23 cellular contexts compared by ENCODE assay signal in the genomic region with DNA sequence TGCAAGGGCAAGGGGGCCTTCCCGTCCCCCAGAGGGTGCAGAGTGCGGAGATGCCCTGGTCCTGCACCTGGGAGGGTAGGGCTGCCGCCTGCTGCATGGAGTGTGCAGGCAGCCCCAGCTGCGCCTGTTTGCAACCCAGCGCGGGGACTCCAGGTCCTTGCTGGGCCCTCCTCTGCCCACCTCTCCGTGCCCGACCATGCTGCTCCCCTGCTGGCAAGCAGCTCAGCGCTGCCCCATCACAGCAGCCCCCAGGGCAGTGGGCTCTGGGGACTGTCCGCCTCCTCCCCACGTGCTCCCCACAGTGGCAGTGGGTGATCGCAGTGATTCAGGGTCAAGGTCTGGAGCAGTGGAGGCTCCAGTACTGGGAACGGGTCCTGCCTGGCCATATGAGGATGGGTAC. TPM values are rescaled to one million over a fixed set of nuclear protein-coding genes. Genes with fewer than 3 reads are reported as not detected.
A peak's percentile ranks its signal among the peaks of the same experiment; 100 is the strongest.
DNase-seq lines count a peak whose midpoint lies in the region; ATAC-seq and TF ChIP-seq lines count a peak whose summit lies in the region.
"Had no signal": no experiment of that assay in that cellular context is flagged by ENCODE, and none has a peak within 500 bp of the region (broad histone marks: within the 10 kb centered on the region; RNA-seq: fewer than 3 reads in every experiment).

No MANE protein-coding gene starts in this region.

- H3K9ac ChIP-seq in IMR-90 (ENCODE audit: low read depth, low read length), result no peak overlapping the region
- H3K9ac ChIP-seq: GM23248 had no signal

- CTCF ChIA-PET in IMR-90 (lab: Yijun Ruan, JAX), result no interaction called here

- in situ Hi-C loops in IMR-90 (cut with MboI; ENCODE audit: low sequenced_read_pairs), result no loop called here

- no peak overlapping the region for H2AK5ac ChIP-seq in IMR-90 (ENCODE audit: low read depth, low read length)

- no TSS peak for BruUV-seq in IMR-90 (replicated peaks; lab: Mats Ljungman, UMichigan)

- H2BK15ac ChIP-seq in IMR-90 (ENCODE audit: low read depth, low read length), result no peak overlapping the region

- peaks cover 7% of the 10 kb centered on the region; the same call in 1 of the 2 replicates for H3K36me3 ChIP-seq in IMR-90 (ENCODE audit: control insufficient read depth, insufficient read depth, low read length)

- no peak for TF ChIP-seq RAD21 in IMR-90 (IDR thresholded peaks at IDR 0.05; ENCODE audit: low read length)

- H3K56ac ChIP-seq in IMR-90 (ENCODE audit: extremely low read depth, insufficient read depth, low read length), result no peak overlapping the region

- no peaks in the 10 kb centered on the region for H3K9me3 Mint-ChIP-seq in activated T-cell treated with anti-CD3 and anti-CD28 coated beads, Interleukin-2, amount 50 U/mL, for 24 hours
- H3K9me3 Mint-ChIP-seq in stimulated activated memory B cell treated with anti-CD40 and anti-IgM and Interleukin-4, amounts not matched to agents 10 μg/mL and 1 μg/mL and 100 μg/mL, for 72 hours, result no peaks in the 10 kb centered on the region
- H3K9me3 Mint-ChIP-seq in glutamatergic neuron (ENCODE audit: unreplicated experiment), result peaks cover 2% of the 10 kb centered on the region

- no peak overlapping the region for H3K4me3 ChIP-seq in IMR-90 (ENCODE audit: insufficient read depth, low read depth, low read length)
- H3K4me3 ChIP-seq: GM23248, SK-N-MC had no signal

- peaks cover 48% of the 10 kb centered on the region for H3K4me1 Mint-ChIP-seq in activated T-cell treated with anti-CD3 and anti-CD28 coated beads, Interleukin-2, amount 50 U/mL, for 24 hours (ENCODE audit: low read depth)
- peaks cover 38% of the 10 kb centered on the region for H3K4me1 Mint-ChIP-seq in stimulated activated memory B cell treated with anti-CD40 and anti-IgM and Interleukin-4, amounts not matched to agents 10 μg/mL and 1 μg/mL and 100 μg/mL, for 72 hours
- peaks cover 6% of the 10 kb centered on the region for H3K4me1 Mint-ChIP-seq in glutamatergic neuron (ENCODE audit: low read depth, unreplicated experiment)

- DNase-seq in activated T-cell treated with anti-CD3 and anti-CD28 coated beads, Interleukin-2, amount 50 U/mL, for 24 hours, result no peak
- DNase-seq in activated T-cell treated with anti-CD3 and anti-CD28 coated beads for 4 hours (no peak), IMR-90 (no peak), erythroblast (lab: John Stamatoyannopoulos, UW) (no peak), Right ventricle myocardium inferior (ENCODE audit: missing footprints) (no peak), glutamatergic neuron (no peak)
- no peak for DNase-seq in effector CD4-positive, alpha-beta T cell
- DNase-seq: ACHN, DMS53, GDM1, GM23248, NCI-H1417, NCI-H1694 treated with DMSO at 0.1 percent for 48 hours, NCI-H446 treated with DMSO at 0.1 percent for 48 hours, NCI-H526 treated with DMSO at 0.1 percent for 48 hours, OCI-M1, SHP77 treated with DMSO at 0.1 percent for 48 hours, SW 1271 had no signal

- H3K79me1 ChIP-seq in IMR-90 (ENCODE audit: low read depth in 1 of 2, low read length in 2 of 2), result peaks cover 11 to 36% of the 10 kb centered on the region in 2 experiments

- H3K18ac ChIP-seq in IMR-90 (ENCODE audit: low read depth, low read length), result no peak overlapping the region

- no peaks in the 10 kb centered on the region for H3K27me3 Mint-ChIP-seq in activated T-cell treated with anti-CD3 and anti-CD28 coated beads, Interleukin-2, amount 50 U/mL, for 24 hours
- H3K27me3 Mint-ChIP-seq in stimulated activated memory B cell treated with anti-CD40 and anti-IgM and Interleukin-4, amounts not matched to agents 10 μg/mL and 1 μg/mL and 100 μg/mL, for 72 hours, result no peaks in the 10 kb centered on the region
- H3K27me3 Mint-ChIP-seq in glutamatergic neuron (ENCODE audit: unreplicated experiment), result peaks cover 6% of the 10 kb centered on the region

- H2BK120ac ChIP-seq in IMR-90 (ENCODE audit: low read depth, low read length), result no peak overlapping the region

- H3K27ac ChIP-seq in IMR-90 (ENCODE audit: insufficient read depth, low read length), result no peak overlapping the region
- H3K27ac ChIP-seq: 22Rv1, C4-2B, GM23248, SK-N-MC had no signal

- no peak for ATAC-seq in IMR-90 (ENCODE audit: low read depth)
- no peak for ATAC-seq in stimulated activated memory B cell treated with anti-CD40 and anti-IgM and Interleukin-4, amounts not matched to agents 10 μg/mL and 1 μg/mL and 100 μg/mL, for 72 hours
- no peak for ATAC-seq in Right ventricle myocardium inferior
- ATAC-seq: HCT116 had no signal

- H3K4ac ChIP-seq in IMR-90 (ENCODE audit: low read depth, low read length), result no peak overlapping the region

- H3K14ac ChIP-seq in IMR-90 (replicated peaks; ENCODE audit: low read depth, low read length), result no peak overlapping the region

- dilution Hi-C loops in IMR-90 (cut with HindIII; ENCODE audit: low sequenced_read_pairs, unreplicated experiment), result no loop called here

- H3K4me3 Mint-ChIP-seq in activated T-cell treated with anti-CD3 and anti-CD28 coated beads, Interleukin-2, amount 50 U/mL, for 24 hours, result no peak overlapping the region
- H3K4me3 Mint-ChIP-seq in stimulated activated memory B cell treated with anti-CD40 and anti-IgM and Interleukin-4, amounts not matched to agents 10 μg/mL and 1 μg/mL and 100 μg/mL, for 72 hours, result no peak overlapping the region
- H3K4me3 Mint-ChIP-seq in glutamatergic neuron (ENCODE audit: unreplicated experiment), result no peak overlapping the region

- WGBS in IMR-90 (ENCODE audit: extremely low coverage in 2 of 2, insufficient read length in 1 of 2), 2 experiments, result 98% methylated on average over 8 of the region's 13 CpGs; no CpG with 5 or more reads in 1 of the 2 experiments

- H4K8ac ChIP-seq in IMR-90 (ENCODE audit: low read depth in 2 of 2, low read length in 2 of 2), result no peak overlapping the region

- TF ChIP-seq CTCF in IMR-90 (conservative IDR thresholded peaks at IDR 0.05; ENCODE audit: low read depth, low read length), result no peak
- TF ChIP-seq CTCF in glutamatergic neuron (IDR thresholded peaks at IDR 0.05; ENCODE audit: partially characterized antibody, unreplicated experiment), result no peak

- intact Hi-C loops in IMR-90 (cut with micrococcal nuclease), result no loop called here
- intact Hi-C loops in Right ventricle myocardium inferior (cut with DNase I), result no loop called here

- no peak overlapping the region for H2BK20ac ChIP-seq in IMR-90 (ENCODE audit: low read depth, low read length)

- peaks cover 40% of the 10 kb centered on the region for H3K36me3 Mint-ChIP-seq in activated T-cell treated with anti-CD3 and anti-CD28 coated beads, Interleukin-2, amount 50 U/mL, for 24 hours (ENCODE audit: low read depth)
- peaks cover 14% of the 10 kb centered on the region for H3K36me3 Mint-ChIP-seq in stimulated activated memory B cell treated with anti-CD40 and anti-IgM and Interleukin-4, amounts not matched to agents 10 μg/mL and 1 μg/mL and 100 μg/mL, for 72 hours
- H3K36me3 Mint-ChIP-seq in glutamatergic neuron (ENCODE audit: unreplicated experiment), result no peaks in the 10 kb centered on the region

- no peak overlapping the region for H4K91ac ChIP-seq in IMR-90 (ENCODE audit: insufficient read depth, low read depth, low read length)

- no peak overlapping the region for H3K4me2 ChIP-seq in IMR-90 (ENCODE audit: low read depth, low read length)

- H3K9me3 ChIP-seq in IMR-90 (ENCODE audit: control insufficient read depth, insufficient read depth, low read length), result no peaks in the 10 kb centered on the region

- peaks cover 4% of the 10 kb centered on the region; the same call in 1 of the 2 replicates for H4K20me1 ChIP-seq in IMR-90 (ENCODE audit: insufficient read depth, low read length)

- H3K9me1 ChIP-seq in IMR-90 (ENCODE audit: insufficient read depth, low read length), result peaks cover 5% of the 10 kb centered on the region; the same call in 1 of the 2 replicates

- H2BK5ac ChIP-seq in IMR-90 (ENCODE audit: low read depth, low read length, poor library complexity, severe bottlenecking), result no peak overlapping the region

- peak overlapping the region; percentile 47 for H3K27ac Mint-ChIP-seq in activated T-cell treated with anti-CD3 and anti-CD28 coated beads, Interleukin-2, amount 50 U/mL, for 24 hours
- peak overlapping the region; percentile 58 for H3K27ac Mint-ChIP-seq in stimulated activated memory B cell treated with anti-CD40 and anti-IgM and Interleukin-4, amounts not matched to agents 10 μg/mL and 1 μg/mL and 100 μg/mL, for 72 hours
- H3K27ac Mint-ChIP-seq in glutamatergic neuron (ENCODE audit: unreplicated experiment), result no peak overlapping the region

- H3K27me3 ChIP-seq in IMR-90 (ENCODE audit: control insufficient read depth, insufficient read depth, low read length), result no peaks in the 10 kb centered on the region

- no peak overlapping the region for H4K5ac ChIP-seq in IMR-90 (ENCODE audit: low read depth, low read length)

- no peak overlapping the region for H3K23ac ChIP-seq in IMR-90 (ENCODE audit: low read depth, low read length)

- no peak overlapping the region for H2AK9ac ChIP-seq in IMR-90 (replicated peaks; ENCODE audit: low read depth, low read length, poor library complexity)

- peaks cover 3% of the 10 kb centered on the region; the same call in 1 of the 2 replicates for H3K4me1 ChIP-seq in IMR-90 (ENCODE audit: control insufficient read depth, insufficient read depth, low read length)

- TF ChIP-seq POLR2A in IMR-90 (IDR thresholded peaks at IDR 0.05; ENCODE audit: low read depth, low read length), result no peak
- TF ChIP-seq POLR2A in erythroblast (IDR thresholded peaks at IDR 0.05; ENCODE audit: low read length), result peak; percentile 24

- POLR2A ChIA-PET in IMR-90 (lab: Charles Lee; ENCODE audit: unreplicated experiment), result no interaction called here

- H2AFZ ChIP-seq in IMR-90 (replicated peaks; ENCODE audit: low read length, poor library complexity), result peak overlapping the region; percentile 43
- H2AFZ ChIP-seq: GM23248 had no signal

TF ChIP-seq in IMR-90, 13 proteins besides CTCF, POLR2A, EP300 and RAD21:
- TF ChIP-seq CEBPB (IDR thresholded peaks at IDR 0.05; ENCODE audit: low read depth, low read length), result no peak
- TF ChIP-seq, protein P1, sequence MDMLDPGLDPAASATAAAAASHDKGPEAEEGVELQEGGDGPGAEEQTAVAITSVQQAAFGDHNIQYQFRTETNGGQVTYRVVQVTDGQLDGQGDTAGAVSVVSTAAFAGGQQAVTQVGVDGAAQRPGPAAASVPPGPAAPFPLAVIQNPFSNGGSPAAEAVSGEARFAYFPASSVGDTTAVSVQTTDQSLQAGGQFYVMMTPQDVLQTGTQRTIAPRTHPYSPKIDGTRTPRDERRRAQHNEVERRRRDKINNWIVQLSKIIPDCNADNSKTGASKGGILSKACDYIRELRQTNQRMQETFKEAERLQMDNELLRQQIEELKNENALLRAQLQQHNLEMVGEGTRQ (IDR thresholded peaks at IDR 0.05; ENCODE audit: low read depth, low read length), result no peak
- TF ChIP-seq BHLHE40 (IDR thresholded peaks at IDR 0.05; ENCODE audit: low read depth, low read length), result no peak
- TF ChIP-seq RFX5 (IDR thresholded peaks at IDR 0.05; ENCODE audit: low read depth, low read length), result no peak

RNA-seq across cellular contexts. Expression of a gene that starts 5.0 kb away (rescaled TPM):
- 27.4 and 64.7 TPM in 2 replicates for total RNA-seq in IMR-90 (2012; rRNA removed)
- polyA plus RNA-seq in IMR-90 (2012; rRNA removed), result 7.1 and 7.2 TPM in 2 replicates
- polyA plus RNA-seq in IMR-90 (2012; cell fraction: cytosol; rRNA removed), result 0.65 and 0.87 TPM in 2 replicates
- polyA plus RNA-seq in IMR-90 (2012; cell fraction: nucleus; rRNA removed; ENCODE audit: low replicate concordance), result 6.0 and 56.0 TPM in 2 replicates
- total RNA-seq in Right ventricle myocardium inferior, result 55.9 TPM
- total RNA-seq in glutamatergic neuron (ENCODE audit: unreplicated experiment), result 57.5 TPM
